33 cellular contexts compared by ENCODE assay signal in the genomic region with DNA sequence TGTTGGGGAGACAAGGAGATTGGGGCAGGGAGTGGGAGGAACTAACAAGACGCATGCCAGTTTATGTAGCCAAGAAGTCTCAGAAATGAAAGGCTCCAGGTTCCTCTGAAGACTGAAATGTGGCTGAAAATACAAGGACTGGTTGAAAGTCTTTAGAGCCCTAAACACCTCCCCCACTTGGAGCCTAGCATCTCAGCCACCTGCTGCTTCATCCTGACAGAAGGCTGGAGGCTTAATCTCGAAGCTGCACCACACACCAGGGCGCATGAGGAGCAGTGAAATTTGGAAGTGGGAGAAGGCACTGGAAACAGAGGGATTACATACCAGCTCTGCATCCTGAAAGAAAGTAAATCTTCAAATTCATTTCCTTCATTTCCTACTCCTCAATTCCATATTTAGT.
DNase-seq lines count a peak whose midpoint lies in the region; ATAC-seq, FAIRE-seq and TF ChIP-seq lines count a peak whose summit lies in the region.
"Had no signal": no experiment of that assay in that cellular context is flagged by ENCODE, and none has a peak within 500 bp of the region (broad histone marks: within the 10 kb centered on the region; RNA-seq: fewer than 3 reads in every experiment).

No MANE protein-coding gene starts in this region.

- no peak overlapping the region for H3K4me3 ChIP-seq in OCI-LY1 (ENCODE audit: low read depth, low read length, poor library complexity, severe bottlenecking)
- H3K4me3 ChIP-seq: esophagus squamous epithelium, heart left ventricle, lower lobe of right lung, mucosa of descending colon, ovary, transverse colon had no signal

- CTCF ChIA-PET in activated naive CD4-positive, alpha-beta T cell treated with anti-CD3 and anti-CD28 coated beads, Interleukin-2, amount 10 ng/mL, durations not matched to agents 7 days and 5 days (lab: Charles Lee) = no interaction called here

- peaks cover 4% of the 10 kb centered on the region for H3K36me3 Mint-ChIP-seq in chondrocyte (ENCODE audit: low read depth)
- no peaks in the 10 kb centered on the region for H3K36me3 Mint-ChIP-seq in stimulated activated memory B cell treated with anti-CD40 and anti-IgM and Interleukin-4, amounts not matched to agents 10 μg/mL and 1 μg/mL and 100 μg/mL, for 72 hours
- no peaks in the 10 kb centered on the region for H3K36me3 Mint-ChIP-seq in activated naive CD4-positive, alpha-beta T cell treated with anti-CD3 and anti-CD28 coated beads, Interleukin-2, amount 10 ng/mL, durations not matched to agents 7 days and 5 days
- H3K36me3 Mint-ChIP-seq: IgD-negative memory B cell had no signal

- H3K79me2 ChIP-seq in OCI-LY1 (ENCODE audit: insufficient read depth, low read length) = no peaks in the 10 kb centered on the region

- H3F3A ChIP-seq in OCI-LY1 (ENCODE audit: insufficient read depth, low read length) = no peaks in the 10 kb centered on the region

- H3K4me3 Mint-ChIP-seq in chondrocyte (ENCODE audit: unreplicated experiment) = no peak overlapping the region
- no peak overlapping the region for H3K4me3 Mint-ChIP-seq in stimulated activated memory B cell treated with anti-CD40 and anti-IgM and Interleukin-4, amounts not matched to agents 10 μg/mL and 1 μg/mL and 100 μg/mL, for 72 hours
- H3K4me3 Mint-ChIP-seq in activated naive CD4-positive, alpha-beta T cell treated with anti-CD3 and anti-CD28 coated beads, Interleukin-2, amount 10 ng/mL, durations not matched to agents 7 days and 5 days = no peak overlapping the region
- H3K4me3 Mint-ChIP-seq: activated T-cell treated with anti-CD3 and anti-CD28 coated beads, Interleukin-2, amount 50 U/mL, for 72 hours; nephron progenitor cell; T-helper 17 cell had no signal

- no peak for TF ChIP-seq CTCF in OCI-LY1 (IDR thresholded peaks at IDR 0.05; ENCODE audit: low read length)
- TF ChIP-seq CTCF in chondrocyte (IDR thresholded peaks at IDR 0.05) = no peak

- FAIRE-seq in GM19239 (lab: Jason Lieb, UNC) = peak; percentile 90
- FAIRE-seq in GM12892 (lab: Jason Lieb, UNC) = no peak
- FAIRE-seq: endometrium, TTC549 had no signal

- no peaks in the 10 kb centered on the region for H3K9me3 ChIP-seq in OCI-LY1 (ENCODE audit: low read length)
- H3K9me3 ChIP-seq: esophagus squamous epithelium, heart left ventricle, lower lobe of right lung, mucosa of descending colon, ovary, transverse colon had no signal

- ATAC-seq in stimulated activated memory B cell treated with anti-CD40 and anti-IgM and Interleukin-4, amounts not matched to agents 10 μg/mL and 1 μg/mL and 100 μg/mL, for 72 hours = no peak
- ATAC-seq: activated T-cell treated with anti-CD3 and anti-CD28 coated beads, Interleukin-2, amount 50 U/mL, for 72 hours; foreskin keratinocyte; heart left ventricle; lower lobe of right lung; mucosa of descending colon; T-helper 17 cell had no signal

- no peak overlapping the region for H2AFZ ChIP-seq in OCI-LY1 (ENCODE audit: low read length)

- H3K9me2 ChIP-seq in OCI-LY1 (ENCODE audit: low read depth, low read length) = no peaks in the 10 kb centered on the region

- H3K27me3 Mint-ChIP-seq in chondrocyte (ENCODE audit: low read depth) = no peaks in the 10 kb centered on the region
- H3K27me3 Mint-ChIP-seq in stimulated activated memory B cell treated with anti-CD40 and anti-IgM and Interleukin-4, amounts not matched to agents 10 μg/mL and 1 μg/mL and 100 μg/mL, for 72 hours = no peaks in the 10 kb centered on the region
- H3K27me3 Mint-ChIP-seq in activated naive CD4-positive, alpha-beta T cell treated with anti-CD3 and anti-CD28 coated beads, Interleukin-2, amount 10 ng/mL, durations not matched to agents 7 days and 5 days = no peaks in the 10 kb centered on the region
- H3K27me3 Mint-ChIP-seq: IgD-negative memory B cell, T-helper 17 cell had no signal

- TF ChIP-seq POLR2A in GM12892 (IDR thresholded peaks at IDR 0.05; ENCODE audit: low read depth, low read length) = no peak

- peaks cover 4% of the 10 kb centered on the region for H3K9me3 Mint-ChIP-seq in chondrocyte (ENCODE audit: low read depth)
- no peaks in the 10 kb centered on the region for H3K9me3 Mint-ChIP-seq in stimulated activated memory B cell treated with anti-CD40 and anti-IgM and Interleukin-4, amounts not matched to agents 10 μg/mL and 1 μg/mL and 100 μg/mL, for 72 hours
- no peaks in the 10 kb centered on the region for H3K9me3 Mint-ChIP-seq in activated naive CD4-positive, alpha-beta T cell treated with anti-CD3 and anti-CD28 coated beads, Interleukin-2, amount 10 ng/mL, durations not matched to agents 7 days and 5 days
- H3K9me3 Mint-ChIP-seq: activated T-cell treated with anti-CD3 and anti-CD28 coated beads, Interleukin-2, amount 50 U/mL, for 72 hours had no signal

- H3K27ac ChIP-seq in OCI-LY1 (ENCODE audit: low read depth, low read length, poor library complexity, severe bottlenecking) = peak overlapping the region; percentile 74
- H3K27ac ChIP-seq: C4-2B, esophagus squamous epithelium, foreskin keratinocyte, heart left ventricle, lower lobe of right lung, ovary, transverse colon had no signal

- H3K4me1 Mint-ChIP-seq in chondrocyte (ENCODE audit: low read depth) = peaks cover 41% of the 10 kb centered on the region
- H3K4me1 Mint-ChIP-seq in stimulated activated memory B cell treated with anti-CD40 and anti-IgM and Interleukin-4, amounts not matched to agents 10 μg/mL and 1 μg/mL and 100 μg/mL, for 72 hours = peaks cover 45% of the 10 kb centered on the region
- no peaks in the 10 kb centered on the region for H3K4me1 Mint-ChIP-seq in activated naive CD4-positive, alpha-beta T cell treated with anti-CD3 and anti-CD28 coated beads, Interleukin-2, amount 10 ng/mL, durations not matched to agents 7 days and 5 days
- H3K4me1 Mint-ChIP-seq: T-helper 17 cell had no signal

- H4K20me1 ChIP-seq in OCI-LY1 (ENCODE audit: insufficient read depth, low read length) = no peaks in the 10 kb centered on the region

- no peak overlapping the region; the same call in 1 of the 2 replicates for H3K9ac ChIP-seq in OCI-LY1 (ENCODE audit: low read length)

- no peaks in the 10 kb centered on the region for H3K27me3 ChIP-seq in OCI-LY1 (ENCODE audit: insufficient read depth, low read length)
- H3K27me3 ChIP-seq: esophagus squamous epithelium, foreskin keratinocyte, ovary, transverse colon had no signal

- no peaks in the 10 kb centered on the region for H3K36me3 ChIP-seq in OCI-LY1 (ENCODE audit: insufficient read depth, low read length)
- H3K36me3 ChIP-seq: esophagus squamous epithelium, lower lobe of right lung, ovary, transverse colon had no signal

- H3K4me2 ChIP-seq in OCI-LY1 (ENCODE audit: low read length) = peak overlapping the region; percentile 14; the same call in 1 of the 2 replicates

- H3K27ac Mint-ChIP-seq in chondrocyte (ENCODE audit: unreplicated experiment) = peak overlapping the region; percentile 0
- peak overlapping the region; percentile 56 for H3K27ac Mint-ChIP-seq in stimulated activated memory B cell treated with anti-CD40 and anti-IgM and Interleukin-4, amounts not matched to agents 10 μg/mL and 1 μg/mL and 100 μg/mL, for 72 hours
- H3K27ac Mint-ChIP-seq in activated naive CD4-positive, alpha-beta T cell treated with anti-CD3 and anti-CD28 coated beads, Interleukin-2, amount 10 ng/mL, durations not matched to agents 7 days and 5 days = no peak overlapping the region
- H3K27ac Mint-ChIP-seq: activated T-cell treated with anti-CD3 and anti-CD28 coated beads, Interleukin-2, amount 50 U/mL, for 72 hours; T-helper 17 cell had no signal

- DNase-seq in GM19239 (ENCODE audit: insufficient read length, low spot score) (no peak), chondrocyte (ENCODE audit: low spot score) (no peak), GM12892 (ENCODE audit: insufficient read length) (no peak), Ammon's horn (ENCODE audit: low spot score) (no peak)
- no peak for DNase-seq in activated naive CD4-positive, alpha-beta T cell treated with anti-CD3 and anti-CD28 coated beads, Interleukin-2, amount 10 ng/mL, durations not matched to agents 7 days and 5 days
- DNase-seq: activated CD4-positive, alpha-beta T cell treated with anti-CD3 and anti-CD28 coated beads, Interleukin-2, amount 50 U/mL, for 48 hours; activated CD4-positive, CD25-positive, alpha-beta regulatory T cell treated with anti-CD3 and anti-CD28 coated beads, Interleukin-2, amount 50 U/mL, for 72 hours; activated naive CD4-positive, alpha-beta T cell; activated T-cell treated with anti-CD3 and anti-CD28 coated beads, Interleukin-2, amount 50 U/mL, for 72 hours; central memory CD4-positive, alpha-beta T cell; COR-L47; dermis blood vessel endothelial cell; DMS79 treated with DMSO at 0.1 percent for 48 hours; esophagus squamous epithelium; foreskin keratinocyte; HCEC 1CT; heart left ventricle; lower lobe of right lung; mucosa of descending colon; MV-4-11; NCI-H1436 treated with DMSO at 0.1 percent for 48 hours; NCI-H446; nephron progenitor cell; ovary; stimulated activated CD4-positive, alpha-beta T cell treated with anti-CD3 and anti-CD28 coated beads, Interleukin-4, amount 100 ng/mL, for 24 hours; T-helper 17 cell; transverse colon had no signal

- peaks cover 68% of the 10 kb centered on the region for H3K4me1 ChIP-seq in OCI-LY1 (ENCODE audit: insufficient read depth, low read length, severe bottlenecking)
- H3K4me1 ChIP-seq: esophagus squamous epithelium, foreskin keratinocyte, lower lobe of right lung, transverse colon had no signal
